Comparison of ENCODE assay signal across 1 cellular context in genomic region chr3:50300681-50301254, GRCh38.
TF ChIP-seq lines count a peak whose summit lies in the region.

No MANE protein-coding gene starts in this region.

TF ChIP-seq in HCT116, 20 proteins besides CTCF, POLR2A, EP300 and RAD21 (continued from another document):
- TF ChIP-seq REST (IDR thresholded peaks at IDR 0.05; ENCODE audit: low read depth), result no peak
TF ChIP-seq in HCT116: peak in this region for 0.
